14 cellular contexts compared by ENCODE assay signal in the genomic region with DNA sequence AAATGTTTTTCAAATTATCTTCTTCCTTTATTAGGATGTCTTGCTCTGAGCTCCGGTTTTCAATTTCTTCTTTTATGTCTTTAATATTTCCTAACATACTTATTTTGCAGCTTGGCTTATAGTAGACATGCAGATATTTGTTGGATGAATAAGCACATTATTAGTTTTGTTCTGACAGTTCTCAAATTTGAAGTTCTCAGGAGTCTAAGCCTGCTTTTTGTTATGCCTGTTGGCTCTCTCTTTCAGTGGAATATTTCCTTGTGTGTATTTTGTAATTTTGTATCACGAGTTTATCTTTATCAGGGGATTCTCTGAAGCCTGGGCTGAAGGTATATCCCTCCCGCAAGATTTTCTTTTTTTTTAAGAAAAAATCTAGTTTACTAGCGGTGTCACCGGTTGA.
DNase-seq lines count a peak whose midpoint lies in the region; ATAC-seq and TF ChIP-seq lines count a peak whose summit lies in the region.
"Had no signal": no experiment of that assay in that cellular context is flagged by ENCODE, and none has a peak within 500 bp of the region (broad histone marks: within the 10 kb centered on the region; RNA-seq: fewer than 3 reads in every experiment).

No MANE protein-coding gene starts in this region.

- peaks cover 0 to 1% of the 10 kb centered on the region in 2 donors for H3K27me3 Mint-ChIP-seq in CD8-positive, alpha-beta memory T cell
- H3K27me3 Mint-ChIP-seq: activated CD4-positive, alpha-beta memory T cell treated with anti-CD3 and anti-CD28 coated beads, Interleukin-2, amount 10 ng/mL, durations not matched to agents 7 days and 5 days had no signal

- H3K27me3 ChIP-seq in KMS-11 (ENCODE audit: insufficient read depth, low read depth) = no peaks in the 10 kb centered on the region
- H3K27me3 ChIP-seq in dorsolateral prefrontal cortex = no peaks in the 10 kb centered on the region
- no peaks in the 10 kb centered on the region for H3K27me3 ChIP-seq in smooth muscle cell (ENCODE audit: low read depth)
- no peaks in the 10 kb centered on the region for H3K27me3 ChIP-seq in CD8-positive, alpha-beta memory T cell (ENCODE audit: insufficient read depth, low read length, poor library complexity, severe bottlenecking)

- H3K4me3 Mint-ChIP-seq in CD8-positive, alpha-beta memory T cell = no peak overlapping the region
- H3K4me3 Mint-ChIP-seq: activated CD4-positive, alpha-beta memory T cell treated with anti-CD3 and anti-CD28 coated beads, Interleukin-2, amount 10 ng/mL, durations not matched to agents 7 days and 5 days had no signal

- H3K27ac ChIP-seq in KMS-11 (peak overlapping the region; percentile 89), dorsolateral prefrontal cortex (peak overlapping the region in 38 of 59 donors; percentile 2 to 99 (median 47)), smooth muscle cell (ENCODE audit: low read depth) (peak overlapping the region; percentile 52)
- H3K27ac ChIP-seq in CD8-positive, alpha-beta memory T cell (ENCODE audit: low read depth, low read length) = no peak overlapping the region
- H3K27ac ChIP-seq: coronary artery had no signal

- no peak for DNase-seq in dorsolateral prefrontal cortex
- no peak for DNase-seq in smooth muscle cell (lab: John Stamatoyannopoulos, UW; ENCODE audit: unreplicated experiment)
- no peak for DNase-seq in AG20443 (ENCODE audit: low spot score)
- no peak for DNase-seq in CD8-positive, alpha-beta memory T cell
- no peak for DNase-seq in mucosa of gallbladder (ENCODE audit: low spot score)
- DNase-seq: activated CD4-positive, alpha-beta memory T cell treated with anti-CD3 and anti-CD28 coated beads, Interleukin-2, amount 10 ng/mL, durations not matched to agents 7 days and 5 days; glutamatergic neuron; mesendoderm; NCI-H1694 treated with DMSO at 0.1 percent for 48 hours; PC-3 had no signal

- intact Hi-C loops in dorsolateral prefrontal cortex (cut with DNase I) = loop anchor here (5.0 to 10.0 kb wide), 4 partner anchors 38 to 314 kb away; a partner anchor contains a TSS

- H4K20me1 ChIP-seq in KMS-11 (ENCODE audit: insufficient read depth) (no peaks in the 10 kb centered on the region), smooth muscle cell (ENCODE audit: low read depth) (no peaks in the 10 kb centered on the region)

- H3K36me3 ChIP-seq in KMS-11 (ENCODE audit: insufficient read depth) = peaks cover 11% of the 10 kb centered on the region; the same call in 1 of the 2 replicates
- H3K36me3 ChIP-seq in smooth muscle cell (ENCODE audit: low read depth) = peaks cover 9% of the 10 kb centered on the region
- H3K36me3 ChIP-seq in CD8-positive, alpha-beta memory T cell (ENCODE audit: insufficient read depth, low read length) = no peaks in the 10 kb centered on the region

- H3K4me1 ChIP-seq in KMS-11 (ENCODE audit: low read depth, poor library complexity, severe bottlenecking) = peaks cover 89% of the 10 kb centered on the region
- peaks cover 8% of the 10 kb centered on the region for H3K4me1 ChIP-seq in smooth muscle cell (ENCODE audit: low read depth)
- peaks cover 2% of the 10 kb centered on the region for H3K4me1 ChIP-seq in CD8-positive, alpha-beta memory T cell (ENCODE audit: insufficient read depth, low read length)

- H3K4me2 ChIP-seq in KMS-11 (peak overlapping the region; percentile 85), smooth muscle cell (peak overlapping the region; percentile 8)

- CTCF ChIA-PET in CD8-positive, alpha-beta memory T cell (lab: Charles Lee) = interaction anchor here (1.3 kb wide), 1 partner anchor 12 kb away, joined by 3 read pairs; no protein-coding TSS in a partner anchor

- H2AFZ ChIP-seq in KMS-11 (ENCODE audit: low read depth) = no peak overlapping the region
- no peak overlapping the region for H2AFZ ChIP-seq in smooth muscle cell (ENCODE audit: low read depth)

- WGBS in smooth muscle cell (ENCODE audit: low lambda C conversion rate) = 45% methylated on average over 5 of the region's 5 CpGs

- peaks cover 0 to 6% (median 1%) of the 10 kb centered on the region in 3 donors for H3K36me3 Mint-ChIP-seq in CD8-positive, alpha-beta memory T cell

- no peaks in the 10 kb centered on the region for H3K9me3 ChIP-seq in smooth muscle cell (replicated peaks; ENCODE audit: low read depth)
- no peaks in the 10 kb centered on the region for H3K9me3 ChIP-seq in CD8-positive, alpha-beta memory T cell (ENCODE audit: low read length)

- H3K4me3 ChIP-seq in GM08714 (ENCODE audit: low read length) = peak overlapping the region; percentile 30; the same call in 1 of the 2 replicates
- no peak overlapping the region for H3K4me3 ChIP-seq in KMS-11 (IDR thresholded peaks at IDR 0.05; ENCODE audit: insufficient read depth, low read depth, low read length)
- no peak overlapping the region for H3K4me3 ChIP-seq in dorsolateral prefrontal cortex
- H3K4me3 ChIP-seq in smooth muscle cell = no peak overlapping the region
- H3K4me3 ChIP-seq in CD8-positive, alpha-beta memory T cell (ENCODE audit: low read length) = no peak overlapping the region
- H3K4me3 ChIP-seq: coronary artery had no signal

- H3F3A ChIP-seq in smooth muscle cell (ENCODE audit: low read depth) = peaks cover 13% of the 10 kb centered on the region

- POLR2A ChIA-PET in CD8-positive, alpha-beta memory T cell (lab: Charles Lee) = no interaction called here

- H3K9me3 Mint-ChIP-seq in CD8-positive, alpha-beta memory T cell = no peaks in the 10 kb centered on the region
- H3K9me3 Mint-ChIP-seq: activated CD4-positive, alpha-beta memory T cell treated with anti-CD3 and anti-CD28 coated beads, Interleukin-2, amount 10 ng/mL, durations not matched to agents 7 days and 5 days had no signal

- no peak; the same call in 1 of the 2 replicates for TF ChIP-seq CTCF in KMS-11 (conservative IDR thresholded peaks at IDR 0.05; ENCODE audit: low read depth, low read length)
- TF ChIP-seq CTCF in dorsolateral prefrontal cortex (IDR thresholded peaks at IDR 0.05 in 54 of 56, conservative IDR thresholded peaks at IDR 0.05 in 2 of 56; ENCODE audit: low read depth in 1 of 56, partially characterized antibody in 56 of 56) = no peak
- TF ChIP-seq CTCF in smooth muscle cell (IDR thresholded peaks at IDR 0.05; ENCODE audit: borderline replicate concordance, insufficient read depth, poor library complexity, severe bottlenecking) = no peak

- TF ChIP-seq POLR2A in GM18505 (IDR thresholded peaks at IDR 0.05; ENCODE audit: borderline replicate concordance, extremely low read depth, insufficient read depth, insufficient read length) = no peak

- peaks cover 3 to 5% (median 3%) of the 10 kb centered on the region in 3 donors for H3K4me1 Mint-ChIP-seq in CD8-positive, alpha-beta memory T cell

- no peak overlapping the region for H3K27ac Mint-ChIP-seq in CD8-positive, alpha-beta memory T cell
- H3K27ac Mint-ChIP-seq: activated CD4-positive, alpha-beta memory T cell treated with anti-CD3 and anti-CD28 coated beads, Interleukin-2, amount 10 ng/mL, durations not matched to agents 7 days and 5 days had no signal

- no peak for ATAC-seq in GM18505 (IDR thresholded peaks at IDR 0.05; ENCODE audit: unreplicated experiment)
- ATAC-seq: PC-3 had no signal

- H3K9ac ChIP-seq in KMS-11 = peak overlapping the region; percentile 55
- H3K9ac ChIP-seq in smooth muscle cell (ENCODE audit: low read depth) = no peak overlapping the region

- H3K79me2 ChIP-seq in KMS-11 (ENCODE audit: insufficient read depth, low read depth) (no peaks in the 10 kb centered on the region), smooth muscle cell (ENCODE audit: low read depth) (no peaks in the 10 kb centered on the region)
